In genomic region chr9:107094370-107094769, GRCh38 we compare ENCODE assay signal across 24 cellular contexts.
DNase-seq lines count a peak whose midpoint lies in the region; ATAC-seq, FAIRE-seq and TF ChIP-seq lines count a peak whose summit lies in the region.
"Had no signal": no experiment of that assay in that cellular context is flagged by ENCODE, and none has a peak within 500 bp of the region (broad histone marks: within the 10 kb centered on the region; RNA-seq: fewer than 3 reads in every experiment).

No MANE protein-coding gene starts in this region.

- H3K36me3 ChIP-seq in transverse colon (no peaks in the 10 kb centered on the region), psoas muscle (ENCODE audit: insufficient read depth in 1 of 2, low read depth in 1 of 2) (no peaks in the 10 kb centered on the region)
- H3K36me3 ChIP-seq: BE2C; BLaER1 treated with 17β-estradiol and CSF1 and Interleukin-3, amounts not matched to agents 10 nM and 100 nM had no signal

- peak; percentile 65 for ATAC-seq in left colon
- no peak for ATAC-seq in psoas muscle
- ATAC-seq: A549 had no signal

- H3K27ac ChIP-seq in transverse colon (peak overlapping the region; percentile 26 to 70 (median 62)), psoas muscle (no peak overlapping the region)
- H3K27ac ChIP-seq: A549; BLaER1 treated with 17β-estradiol and CSF1 and Interleukin-3, amounts not matched to agents 10 nM and 100 nM had no signal

- no peaks in the 10 kb centered on the region for H3K27me3 ChIP-seq in transverse colon
- no peaks in the 10 kb centered on the region for H3K27me3 ChIP-seq in psoas muscle (ENCODE audit: insufficient read depth in 3 of 3, low read length in 2 of 3)
- H3K27me3 ChIP-seq: BE2C; BLaER1 treated with 17β-estradiol and CSF1 and Interleukin-3, amounts not matched to agents 10 nM and 100 nM had no signal

- no peak for TF ChIP-seq EP300 in transverse colon (IDR thresholded peaks at IDR 0.05; ENCODE audit: low read depth)

- 58 to 60% methylated on average over 3 of the region's 3 CpGs for WGBS in transverse colon (ENCODE audit: low coverage in 1 of 2), 2 donors
- 76 to 83% (median 81%) methylated on average over 3 of the region's 3 CpGs for WGBS in psoas muscle, 3 donors

- FAIRE-seq in H54 (lab: Jason Lieb, UNC): peak; percentile 72
- FAIRE-seq: A549, G401.6, GM12892 had no signal

- TF ChIP-seq POLR2A in H54 (IDR thresholded peaks at IDR 0.05; ENCODE audit: low read depth, low read length) (no peak), transverse colon (IDR thresholded peaks at IDR 0.05) (no peak)

- TF ChIP-seq CTCF in transverse colon (IDR thresholded peaks at IDR 0.05) (no peak), psoas muscle (IDR thresholded peaks at IDR 0.05) (no peak)

- intact Hi-C loops in left colon (cut with DNase I, micrococcal nuclease) (no loop called here), transverse colon (cut with DNase I; ENCODE audit: low total_unique reads) (no loop called here), psoas muscle (cut with DNase I) (no loop called here)

- in situ Hi-C loops in transverse colon (cut with MboI; ENCODE audit: low pct_ligation_motif_present in 1 of 4, low pct_unique_long_range_greater_than_20kb in 1 of 4, low sequenced_read_pairs in 3 of 4): no loop called here

- no peak for DNase-seq in H54 (ENCODE audit: insufficient read length, low spot score)
- DNase-seq in NCI-H69 (lab: John Stamatoyannopoulos, UW): peak; percentile 26
- no peak for DNase-seq in left colon
- no peak for DNase-seq in transverse colon
- DNase-seq in stimulated activated CD4-positive, alpha-beta T cell treated with anti-CD3 and anti-CD28 coated beads, Interleukin-2, amount 100 ng/mL, for 24 hours: no peak
- no peak for DNase-seq in NCI-H1048 (lab: John Stamatoyannopoulos, UW)
- DNase-seq in psoas muscle: no peak
- DNase-seq: 8988T; ACHN; AML-193; BE2C; Calu3; CD4-positive, alpha-beta T cell; CD8-positive, alpha-beta memory T cell; COR-L47; DMS153; DND-41; GOT3; H7; HCEC 1CT had no signal

- H3K9me3 ChIP-seq in transverse colon (no peaks in the 10 kb centered on the region), psoas muscle (peaks cover 6% of the 10 kb centered on the region)
- H3K9me3 ChIP-seq: A549, BE2C had no signal

- H3K4me3 ChIP-seq in transverse colon: no peak overlapping the region
- H3K4me3 ChIP-seq in psoas muscle: no peak overlapping the region
- H3K4me3 ChIP-seq: A549; BLaER1 treated with 17β-estradiol and CSF1 and Interleukin-3, amounts not matched to agents 10 nM and 100 nM had no signal

- H3K4me1 ChIP-seq in transverse colon (peaks cover 0 to 41% (median 11%) of the 10 kb centered on the region in 4 donors), psoas muscle (no peaks in the 10 kb centered on the region)
- H3K4me1 ChIP-seq: A549, BE2C had no signal
